Comparison of ENCODE assay signal across 13 cellular contexts in the genomic region with DNA sequence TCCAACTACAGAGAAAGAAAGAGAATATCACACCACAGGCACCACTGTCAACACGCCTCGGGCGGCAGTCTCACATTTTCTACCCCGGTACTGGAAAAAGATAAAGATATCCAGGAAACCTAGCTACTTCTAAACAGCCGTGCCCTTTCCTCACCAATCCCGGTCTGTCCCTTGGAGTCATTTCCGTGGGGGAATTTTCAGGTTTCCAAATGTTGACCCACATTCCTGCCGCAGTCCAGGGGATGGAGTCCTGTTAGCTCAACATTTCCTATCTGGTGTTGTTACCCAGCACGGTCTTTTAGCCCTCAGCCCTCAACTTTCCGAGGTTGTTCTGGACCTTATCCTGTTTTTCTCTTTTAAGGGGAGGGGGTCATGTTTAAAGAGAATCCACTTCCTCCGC. TPM values are rescaled to one million over a fixed set of nuclear protein-coding genes. Genes with fewer than 3 reads are reported as not detected.
A peak's percentile ranks its signal among the peaks of the same experiment; 100 is the strongest.
DNase-seq lines count a peak whose midpoint lies in the region; ATAC-seq and TF ChIP-seq lines count a peak whose summit lies in the region.
"Had no signal": no experiment of that assay in that cellular context is flagged by ENCODE, and none has a peak within 500 bp of the region (broad histone marks: within the 10 kb centered on the region; RNA-seq: fewer than 3 reads in every experiment).

No MANE protein-coding gene starts in this region.

- in situ Hi-C loops in brain microvascular endothelial cell (cut with HindIII; ENCODE audit: low pct_ligation_motif_present, low sequenced_read_pairs), result no loop called here

- peak; percentile 34 for TF ChIP-seq POLR2A in right lobe of liver (IDR thresholded peaks at IDR 0.05)

- H3K9me2 ChIP-seq in Karpas-422 (replicated peaks; ENCODE audit: insufficient read depth, low read length), result no peaks in the 10 kb centered on the region

- H4K20me1 ChIP-seq in Karpas-422 (ENCODE audit: insufficient read depth, low read depth, low read length), result no peaks in the 10 kb centered on the region

- H3K4me2 ChIP-seq in Karpas-422 (ENCODE audit: low read depth, low read length, poor library complexity, severe bottlenecking), result no peak overlapping the region

- no peak overlapping the region for H3K9ac ChIP-seq in Karpas-422 (ENCODE audit: low read length)
- H3K9ac ChIP-seq in subcutaneous abdominal adipose tissue (ENCODE audit: low read length in 5 of 5), result peak overlapping the region in 4 of 5 donors; percentile 62 to 97 (median 74)

- TF ChIP-seq CTCF in brain microvascular endothelial cell (IDR thresholded peaks at IDR 0.05; ENCODE audit: low read depth, low read length, missing control alignments) (no peak), right lobe of liver (IDR thresholded peaks at IDR 0.05) (no peak)

- peaks cover 38% of the 10 kb centered on the region for H3K79me2 ChIP-seq in Karpas-422 (ENCODE audit: low read length)

- no peak overlapping the region for H3K27ac ChIP-seq in Karpas-422 (ENCODE audit: low read length)
- peak overlapping the region; percentile 98 for H3K27ac ChIP-seq in brain microvascular endothelial cell
- peak overlapping the region; percentile 1 to 94 (median 55) for H3K27ac ChIP-seq in right lobe of liver
- peak overlapping the region; percentile 98 for H3K27ac ChIP-seq in subcutaneous abdominal adipose tissue (ENCODE audit: low read depth, low read length)
- no peak overlapping the region for H3K27ac ChIP-seq in caudate nucleus (ENCODE audit: low read depth, low read length)
- H3K27ac ChIP-seq: ovary had no signal

- H3K4me3 ChIP-seq in Karpas-422 (ENCODE audit: low read length) (no peak overlapping the region), brain microvascular endothelial cell (ENCODE audit: low read depth, low read length) (peak overlapping the region; percentile 15), right lobe of liver (no peak overlapping the region), subcutaneous abdominal adipose tissue (ENCODE audit: low read depth in 1 of 5, low read length in 5 of 5) (peak overlapping the region in 3 of 5 donors; percentile 44 to 52 (median 47))
- H3K4me3 ChIP-seq: ovary had no signal

- H3K27me3 ChIP-seq in Karpas-422 (ENCODE audit: low read length), result no peaks in the 10 kb centered on the region
- H3K27me3 ChIP-seq in brain microvascular endothelial cell (replicated peaks), result no peaks in the 10 kb centered on the region
- no peaks in the 10 kb centered on the region for H3K27me3 ChIP-seq in right lobe of liver
- H3K27me3 ChIP-seq in subcutaneous abdominal adipose tissue (ENCODE audit: control insufficient read depth in 5 of 5, insufficient read depth in 4 of 5, low read length in 5 of 5), result peaks cover 0 to 5% (median 0%) of the 10 kb centered on the region in 5 donors
- H3K27me3 ChIP-seq: ovary had no signal

- intact Hi-C loops in right lobe of liver (cut with DNase I), result no loop called here

- H3K9me3 ChIP-seq in Karpas-422 (ENCODE audit: low read length) (peaks cover 5% of the 10 kb centered on the region; the same call in 1 of the 2 replicates), right lobe of liver (no peaks in the 10 kb centered on the region), subcutaneous abdominal adipose tissue (ENCODE audit: control insufficient read depth in 5 of 5, low read length in 5 of 5) (peaks cover 0 to 3% (median 0%) of the 10 kb centered on the region in 5 donors)
- H3K9me3 ChIP-seq: Caco-2, ovary had no signal

- H3K4me1 ChIP-seq in Karpas-422 (ENCODE audit: low read length) (peaks cover 21% of the 10 kb centered on the region), right lobe of liver (peaks cover 0 to 40% (median 12%) of the 10 kb centered on the region in 4 donors), subcutaneous abdominal adipose tissue (ENCODE audit: control insufficient read depth in 5 of 5, insufficient read depth in 5 of 5, low read length in 5 of 5) (peaks cover 25 to 70% (median 62%) of the 10 kb centered on the region in 5 donors)

- WGBS in right lobe of liver (ENCODE audit: insufficient coverage, low coverage, low lambda C conversion rate, missing lambda C conversion rate), result 40% methylated on average over 11 of the region's 11 CpGs

- ATAC-seq in right lobe of liver, result peak in 2 of 4 donors; percentile 0 to 10
- ATAC-seq: activated T-cell treated with anti-CD3 and anti-CD28 coated beads, Interleukin-2, amount 50 U/mL, for 72 hours had no signal

- no peak overlapping the region for H2AFZ ChIP-seq in Karpas-422 (ENCODE audit: low read length)

- H3K36me3 ChIP-seq in Karpas-422 (ENCODE audit: insufficient read depth, low read length), result peaks cover 5% of the 10 kb centered on the region; the same call in 1 of the 2 replicates
- peaks cover 30% of the 10 kb centered on the region for H3K36me3 ChIP-seq in brain microvascular endothelial cell (replicated peaks)
- H3K36me3 ChIP-seq in right lobe of liver, result peaks cover 0 to 14% (median 0%) of the 10 kb centered on the region in 4 donors
- peaks cover 0 to 21% (median 15%) of the 10 kb centered on the region in 5 donors for H3K36me3 ChIP-seq in subcutaneous abdominal adipose tissue (ENCODE audit: control insufficient read depth in 5 of 5, insufficient read depth in 5 of 5, low read length in 5 of 5)
- H3K36me3 ChIP-seq: ovary had no signal

- DNase-seq in Karpas-422 (peak; percentile 22), brain microvascular endothelial cell (no peak), right lobe of liver (no peak), NCI-H526 treated with DMSO at 0.1 percent for 48 hours (lab: John Stamatoyannopoulos, UW) (no peak), NCI-H2171 treated with DMSO at 0.1 percent for 48 hours (lab: John Stamatoyannopoulos, UW) (no peak), caudate nucleus (lab: John Stamatoyannopoulos, UW) (no peak), NCI-H1092 treated with DMSO at 0.1 percent for 48 hours (lab: John Stamatoyannopoulos, UW) (no peak)
- DNase-seq: activated T-cell treated with anti-CD3 and anti-CD28 coated beads, Interleukin-2, amount 50 U/mL, for 72 hours; Caco-2; NCI-H1436 treated with DMSO at 0.1 percent for 48 hours; ovary had no signal

RNA-seq across cellular contexts. Expression of a gene that starts 4.7 kb away (rescaled TPM):
- total RNA-seq in Karpas-422 (2014; rRNA removed; shearing (Covaris generic); ENCODE audit: low replicate concordance), result 7.9 and 9.5 TPM in 2 replicates
- 10 to 100 TPM in 5 of 6 experiments, 1 to 10 TPM in 1; 9.8 to 17.6 (median 15.7) TPM for total RNA-seq in right lobe of liver

RNA-seq across cellular contexts. Expression of a gene that starts 27.2 kb away (rescaled TPM):
- total RNA-seq in Karpas-422 (2014; rRNA removed; shearing (Covaris generic); ENCODE audit: low replicate concordance), result not detected in 2 replicates
- total RNA-seq in right lobe of liver, result 10 to 100 TPM; 26.7 to 70.2 (median 45.0) TPM
- total RNA-seq: activated T-cell treated with anti-CD3 and anti-CD28 coated beads, Interleukin-2, amount 50 U/mL, for 72 hours; Caco-2; HT1080; ovary had no signal

Comparison
In these comparisons a context has a peak if more than half of its experiments do, and no peak if none do; other contexts are left out.
1. H3K27ac ChIP-seq: peak in brain microvascular endothelial cell (single experiment), right lobe of liver (3 of 3) and subcutaneous abdominal adipose tissue (single experiment); none in Karpas-422 (single experiment) and caudate nucleus (single experiment).
2. H3K4me3 ChIP-seq: peak in brain microvascular endothelial cell (single experiment) and subcutaneous abdominal adipose tissue (3 of 5); none in Karpas-422 (single experiment) and right lobe of liver (0 of 3).
3. RNA of a gene that starts 27.2 kb away (total RNA-seq): 26.7 to 70.2 TPM in right lobe of liver; not detected in Karpas-422; every median in the first group is over 10 times any median in the second.